ENCODE assay signal across 1 cellular context in the genomic region with DNA sequence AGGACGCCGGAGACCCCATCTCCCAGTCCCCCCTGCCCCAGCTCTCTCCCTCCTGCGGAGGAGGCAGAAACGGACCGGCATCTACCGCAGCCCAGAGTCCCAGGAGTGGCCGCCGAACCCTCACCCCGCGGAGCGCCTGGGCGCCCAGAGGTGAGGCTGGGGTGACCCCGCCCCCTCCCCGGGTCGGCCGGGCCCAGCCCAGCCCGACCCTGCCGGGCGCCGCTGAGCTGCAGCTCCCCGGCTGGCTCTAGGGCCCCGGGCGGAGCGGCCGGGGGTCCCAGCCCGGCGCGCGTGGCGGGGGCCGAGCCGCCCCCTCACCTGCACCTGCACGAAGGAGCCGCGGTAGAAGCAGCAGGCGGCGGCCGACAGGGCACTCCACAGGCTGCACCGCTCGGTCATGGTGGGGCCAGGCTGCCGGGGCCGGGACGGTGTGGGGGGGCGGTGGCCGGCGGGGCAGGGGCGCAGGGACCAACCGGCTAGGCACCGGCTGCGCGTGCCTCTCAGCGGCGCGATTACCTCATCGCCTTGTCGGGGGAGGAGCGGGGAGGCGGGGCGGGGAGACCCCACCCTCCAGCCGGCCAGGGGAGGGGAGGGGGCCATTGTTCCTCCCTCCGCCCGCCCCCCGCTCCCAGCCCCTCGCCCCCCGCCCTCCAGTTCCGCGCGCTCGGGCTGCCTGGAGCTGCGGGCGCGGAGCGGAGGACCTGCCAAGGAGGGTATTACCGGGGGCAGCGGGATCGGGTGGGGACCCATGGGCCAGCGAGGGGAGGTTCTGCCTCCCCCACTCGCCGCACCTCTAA.
A peak's percentile ranks its signal among the peaks of the same experiment; 100 is the strongest.
TF ChIP-seq lines count a peak whose summit lies in the region.

No MANE protein-coding gene starts in this region.

TF ChIP-seq in H1, 55 proteins besides CTCF, POLR2A, EP300 and RAD21:
- TF ChIP-seq GABPA (IDR thresholded peaks at IDR 0.05; ENCODE audit: borderline replicate concordance, insufficient read depth, low read length) = no peak
- no peak for TF ChIP-seq EGR1 (IDR thresholded peaks at IDR 0.05; ENCODE audit: borderline replicate concordance, low read depth, low read length)
- TF ChIP-seq SIX5 (IDR thresholded peaks at IDR 0.05; ENCODE audit: low read depth, low read length) = no peak
- no peak for TF ChIP-seq SIRT6 (IDR thresholded peaks at IDR 0.05; ENCODE audit: low read length)
- TF ChIP-seq CBX5 (IDR thresholded peaks at IDR 0.05; ENCODE audit: low read depth, low read length) = no peak
- no peak for TF ChIP-seq SIN3A (conservative IDR thresholded peaks at IDR 0.05 in 1 of 2, IDR thresholded peaks at IDR 0.05 in 1 of 2; ENCODE audit: low read depth in 1 of 2, low read length in 2 of 2)
- TF ChIP-seq, protein P1, sequence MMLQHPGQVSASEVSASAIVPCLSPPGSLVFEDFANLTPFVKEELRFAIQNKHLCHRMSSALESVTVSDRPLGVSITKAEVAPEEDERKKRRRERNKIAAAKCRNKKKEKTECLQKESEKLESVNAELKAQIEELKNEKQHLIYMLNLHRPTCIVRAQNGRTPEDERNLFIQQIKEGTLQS (IDR thresholded peaks at IDR 0.05; ENCODE audit: insufficient read depth, low read depth, low read length) = no peak
- TF ChIP-seq HDAC6 (IDR thresholded peaks at IDR 0.05; ENCODE audit: low read depth, low read length) = no peak
- no peak for TF ChIP-seq CHD1 (IDR thresholded peaks at IDR 0.05; ENCODE audit: low read depth, low read length)
- TF ChIP-seq ZNF274 (IDR thresholded peaks at IDR 0.05; ENCODE audit: borderline replicate concordance, extremely low read depth, low read length) = no peak
- TF ChIP-seq TCF12 (IDR thresholded peaks at IDR 0.05; ENCODE audit: low read depth, low read length) = no peak
- TF ChIP-seq POLR2AphosphoS5 (IDR thresholded peaks at IDR 0.05; ENCODE audit: low read depth, low read length) = no peak
- no peak for TF ChIP-seq TAF1 (IDR thresholded peaks at IDR 0.05; ENCODE audit: low read depth, low read length)
- no peak for TF ChIP-seq TEAD4 (IDR thresholded peaks at IDR 0.05; ENCODE audit: low read depth, low read length)
- no peak for TF ChIP-seq EZH2 (IDR thresholded peaks at IDR 0.05; ENCODE audit: low read depth, low read length, severe bottlenecking)
- peak; percentile 74 for TF ChIP-seq KDM4A (IDR thresholded peaks at IDR 0.05; ENCODE audit: low read depth, low read length, severe bottlenecking)
- TF ChIP-seq, protein P2, sequence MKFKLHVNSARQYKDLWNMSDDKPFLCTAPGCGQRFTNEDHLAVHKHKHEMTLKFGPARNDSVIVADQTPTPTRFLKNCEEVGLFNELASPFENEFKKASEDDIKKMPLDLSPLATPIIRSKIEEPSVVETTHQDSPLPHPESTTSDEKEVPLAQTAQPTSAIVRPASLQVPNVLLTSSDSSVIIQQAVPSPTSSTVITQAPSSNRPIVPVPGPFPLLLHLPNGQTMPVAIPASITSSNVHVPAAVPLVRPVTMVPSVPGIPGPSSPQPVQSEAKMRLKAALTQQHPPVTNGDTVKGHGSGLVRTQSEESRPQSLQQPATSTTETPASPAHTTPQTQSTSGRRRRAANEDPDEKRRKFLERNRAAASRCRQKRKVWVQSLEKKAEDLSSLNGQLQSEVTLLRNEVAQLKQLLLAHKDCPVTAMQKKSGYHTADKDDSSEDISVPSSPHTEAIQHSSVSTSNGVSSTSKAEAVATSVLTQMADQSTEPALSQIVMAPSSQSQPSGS (IDR thresholded peaks at IDR 0.05; ENCODE audit: low read length) = no peak
- no peak for TF ChIP-seq NRF1 (IDR thresholded peaks at IDR 0.05; ENCODE audit: low read depth, low read length)
- TF ChIP-seq SP1 (IDR thresholded peaks at IDR 0.05; ENCODE audit: low read depth, low read length) = no peak
- peak; percentile 40; the same call in 1 of the 2 replicates for TF ChIP-seq PHF8 (conservative IDR thresholded peaks at IDR 0.05; ENCODE audit: low read depth, low read length)
- TF ChIP-seq KDM5A (IDR thresholded peaks at IDR 0.05; ENCODE audit: low read length) = no peak
- TF ChIP-seq RBBP5 (IDR thresholded peaks at IDR 0.05; ENCODE audit: borderline replicate concordance, low read depth, low read length) = no peak
- TF ChIP-seq TAF7 (optimal IDR thresholded peaks at IDR 0.05; ENCODE audit: borderline replicate concordance, low read depth, low read length) = peak; percentile 42
- TF ChIP-seq SUZ12 (IDR thresholded peaks at IDR 0.05; ENCODE audit: low read length) = no peak
- TF ChIP-seq, protein P3, sequence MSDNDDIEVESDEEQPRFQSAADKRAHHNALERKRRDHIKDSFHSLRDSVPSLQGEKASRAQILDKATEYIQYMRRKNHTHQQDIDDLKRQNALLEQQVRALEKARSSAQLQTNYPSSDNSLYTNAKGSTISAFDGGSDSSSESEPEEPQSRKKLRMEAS (IDR thresholded peaks at IDR 0.05) = peak; percentile 36; the same call in 1 of the 2 replicates
- TF ChIP-seq SAP30 (IDR thresholded peaks at IDR 0.05; ENCODE audit: insufficient read depth, insufficient replicate concordance, low read length) = no peak
